In genomic region chr21:46057710-46058241, GRCh38 we compare ENCODE assay signal across 13 cellular contexts. TPM values are rescaled to one million over a fixed set of nuclear protein-coding genes. Genes with fewer than 3 reads are reported as not detected.
DNase-seq lines count a peak whose midpoint lies in the region; ATAC-seq and TF ChIP-seq lines count a peak whose summit lies in the region.
"Had no signal": no experiment of that assay in that cellular context is flagged by ENCODE, and none has a peak within 500 bp of the region (broad histone marks: within the 10 kb centered on the region; RNA-seq: fewer than 3 reads in every experiment).

No MANE protein-coding gene starts in this region.

- no peaks in the 10 kb centered on the region for H3K27me3 ChIP-seq in left ventricle myocardium inferior (ENCODE audit: low read depth)
- H3K27me3 ChIP-seq in fibroblast of lung (ENCODE audit: control insufficient read depth, insufficient read depth, low read length), result no peaks in the 10 kb centered on the region
- H3K27me3 ChIP-seq: adrenal gland had no signal

- H3K4me3 ChIP-seq in left ventricle myocardium inferior, result no peak overlapping the region
- H3K4me3 ChIP-seq in fibroblast of lung (replicated peaks in 1 of 4; ENCODE audit: control extremely low read depth in 1 of 4, insufficient read depth in 1 of 4, low read depth in 3 of 4, low read length in 4 of 4), result no peak overlapping the region
- H3K4me3 ChIP-seq: adrenal gland had no signal

- H3K4me2 ChIP-seq in fibroblast of lung (ENCODE audit: extremely low read depth, insufficient read depth, low read length), result no peak overlapping the region

- H3K36me3 ChIP-seq in left ventricle myocardium inferior, result no peaks in the 10 kb centered on the region
- H3K36me3 ChIP-seq in fibroblast of lung (ENCODE audit: control insufficient read depth, insufficient read depth, low read length), result no peaks in the 10 kb centered on the region
- H3K36me3 ChIP-seq: adrenal gland had no signal

- no peaks in the 10 kb centered on the region for H3K79me2 ChIP-seq in fibroblast of lung (ENCODE audit: control insufficient read depth, insufficient read depth, low read length)

- H3K9ac ChIP-seq in fibroblast of lung (ENCODE audit: insufficient read depth, low read length), result no peak overlapping the region

- H3K4me1 ChIP-seq in left ventricle myocardium inferior, result peaks cover 39% of the 10 kb centered on the region
- H3K4me1 ChIP-seq in fibroblast of lung (ENCODE audit: control insufficient read depth, extremely low read depth, insufficient read depth, low read length), result peaks cover 48% of the 10 kb centered on the region

- H3K27ac ChIP-seq in left ventricle myocardium inferior (replicated peaks) (peak overlapping the region; percentile 93), fibroblast of lung (ENCODE audit: insufficient read depth, low read length) (peak overlapping the region; percentile 94)

- H3K9me3 ChIP-seq in left ventricle myocardium inferior (replicated peaks) (peaks cover 18% of the 10 kb centered on the region), fibroblast of lung (ENCODE audit: control insufficient read depth, insufficient read depth, low read depth, low read length) (no peaks in the 10 kb centered on the region)
- H3K9me3 ChIP-seq: adrenal gland had no signal

- no peak for TF ChIP-seq CTCF in left ventricle myocardium inferior (IDR thresholded peaks at IDR 0.05; ENCODE audit: borderline replicate concordance)
- TF ChIP-seq CTCF in fibroblast of lung (conservative IDR thresholded peaks at IDR 0.05 in 1 of 2, IDR thresholded peaks at IDR 0.05 in 1 of 2; ENCODE audit: low read depth in 1 of 2, low read length in 2 of 2), result no peak
- TF ChIP-seq CTCF in GM20000 (IDR thresholded peaks at IDR 0.05; ENCODE audit: extremely low read depth, missing control alignments), result no peak

- no peak overlapping the region for H2AFZ ChIP-seq in fibroblast of lung (ENCODE audit: low read length)

- DNase-seq in left ventricle myocardium inferior (no peak), left ventricle myocardium superior (no peak), fibroblast of lung (ENCODE audit: low read depth in 2 of 2) (no peak), sciatic nerve (ENCODE audit: low spot score) (peak; percentile 57), GM20000 (ENCODE audit: low spot score) (no peak), LoVo (ENCODE audit: low spot score) (no peak), DMS79 treated with DMSO at 0.1 percent for 48 hours (lab: John Stamatoyannopoulos, UW) (no peak)
- DNase-seq in activated naive CD4-positive, alpha-beta T cell treated with Interleukin-2 at 50 U/mL for 16 hours, result no peak
- DNase-seq: activated CD4-positive, alpha-beta T cell treated with anti-CD3 and anti-CD28 coated beads, Interleukin-2, amount 10 ng/mL, durations not matched to agents 7 days and 5 days; DMS79; NCI-H2081; stimulated activated naive CD4-positive, alpha-beta T cell treated with Interleukin-2 at 50 U/mL for 16 hours had no signal

- ATAC-seq in left ventricle myocardium superior (no peak), sciatic nerve (no peak)

- no peaks in the 10 kb centered on the region for H4K20me1 ChIP-seq in fibroblast of lung (ENCODE audit: control insufficient read depth, extremely low read depth, insufficient read depth, low read length)

- intact Hi-C loops in left ventricle myocardium inferior (cut with micrococcal nuclease) (no loop called here), left ventricle myocardium superior (cut with micrococcal nuclease) (no loop called here), sciatic nerve (cut with DNase I) (no loop called here)

RNA-seq across cellular contexts. Expression of gene COL6A2, which starts 40.1 kb away (rescaled TPM):
- total RNA-seq in left ventricle myocardium inferior (157 TPM), left ventricle myocardium superior (196 TPM), fibroblast of lung (782 and 928 TPM in 2 replicates), sciatic nerve (397 TPM)
- 346 and 702 TPM in 2 replicates for polyA plus RNA-seq in fibroblast of lung
- 857 and 2,080 TPM in 2 replicates for polyA plus RNA-seq in fibroblast of lung (2012)
- 367 and 1,367 TPM in 2 replicates for polyA minus RNA-seq in fibroblast of lung (ENCODE audit: low replicate concordance)
